Comparison of ENCODE assay signal across 27 cellular contexts in genomic region chr9:135372036-135372435, GRCh38.
"Had no signal": no experiment of that assay in that cellular context is flagged by ENCODE, and none has a peak within 500 bp of the region (broad histone marks: within the 10 kb centered on the region; RNA-seq: fewer than 3 reads in every experiment).

No MANE protein-coding gene starts in this region.

- H2AFZ ChIP-seq: hepatocyte had no signal

- H3K27me3 ChIP-seq: colonic mucosa, foreskin keratinocyte, hepatocyte had no signal

- H3K9me3 ChIP-seq: colonic mucosa, esophagus muscularis mucosa, gastroesophageal sphincter, heart left ventricle, lower lobe of right lung, mucosa of descending colon had no signal

- ATAC-seq: effector memory CD8-positive, alpha-beta T cell; foreskin keratinocyte; gastroesophageal sphincter; heart left ventricle; left colon; left lobe of liver; left ventricle myocardium superior; lower lobe of right lung; mucosa of descending colon; naive thymus-derived CD8-positive, alpha-beta T cell had no signal

- H3K27ac ChIP-seq: colonic mucosa, epithelial cell of prostate, esophagus muscularis mucosa, foreskin keratinocyte, gastroesophageal sphincter, heart left ventricle, hepatocyte, lower lobe of right lung had no signal

- H3K4me1 ChIP-seq: colonic mucosa, esophagus muscularis mucosa, foreskin keratinocyte, gastroesophageal sphincter, heart left ventricle, lower lobe of right lung had no signal

- H3K4me2 ChIP-seq: hepatocyte had no signal

- H3K36me3 ChIP-seq: colonic mucosa, esophagus muscularis mucosa, gastroesophageal sphincter, heart left ventricle, lower lobe of right lung had no signal

- DNase-seq: colonic mucosa; cortex of kidney; effector CD8-positive, alpha-beta T cell; effector memory CD8-positive, alpha-beta T cell; endodermal cell; erythroblast; foreskin keratinocyte; heart left ventricle; hypothalamus; immature natural killer cell; islet precursor cell; kidney; kidney glomerular epithelial cell; left colon; left ventricle myocardium superior; lower lobe of right lung; mesenchymal stem cell; mucosa of descending colon; naive B cell; naive thymus-derived CD8-positive, alpha-beta T cell had no signal

- FAIRE-seq: endometrium, frontal cortex, kidney had no signal

- H3K79me2 ChIP-seq: hepatocyte had no signal

- H3K4me3 ChIP-seq: colonic mucosa, esophagus muscularis mucosa, gastroesophageal sphincter, heart left ventricle, hepatocyte, lower lobe of right lung, mucosa of descending colon had no signal
